ENCODE assay signal across 15 cellular contexts in genomic region chr14:104580961-104581360, GRCh38. TPM values are rescaled to one million over a fixed set of nuclear protein-coding genes. Genes with fewer than 3 reads are reported as not detected.
A peak's percentile ranks its signal among the peaks of the same experiment; 100 is the strongest.
DNase-seq lines count a peak whose midpoint lies in the region; ATAC-seq and TF ChIP-seq lines count a peak whose summit lies in the region.
"Had no signal": no experiment of that assay in that cellular context is flagged by ENCODE, and none has a peak within 500 bp of the region (broad histone marks: within the 10 kb centered on the region; RNA-seq: fewer than 3 reads in every experiment).

No MANE protein-coding gene starts in this region.

- no peaks in the 10 kb centered on the region for H3K27me3 ChIP-seq in hepatocyte
- H3K27me3 ChIP-seq: MG63 had no signal

- no peak overlapping the region for H3K4me3 ChIP-seq in hepatocyte
- H3K4me3 ChIP-seq: MG63 had no signal

- no peak overlapping the region for H3K4me3 Mint-ChIP-seq in endothelial cell (ENCODE audit: unreplicated experiment)
- H3K4me3 Mint-ChIP-seq: natural killer cell had no signal

- H3K4me2 ChIP-seq in hepatocyte, result peak overlapping the region; percentile 63

- H3K27ac ChIP-seq in hepatocyte, result peak overlapping the region; percentile 37

- no peak for ATAC-seq in GM19324 (IDR thresholded peaks at IDR 0.05; ENCODE audit: low FRiP score, unreplicated experiment)
- ATAC-seq: natural killer cell had no signal

- H3K9me3 Mint-ChIP-seq in endothelial cell (ENCODE audit: unreplicated experiment), result no peaks in the 10 kb centered on the region
- H3K9me3 Mint-ChIP-seq: natural killer cell had no signal

- TF ChIP-seq CTCF in hepatocyte (IDR thresholded peaks at IDR 0.05; ENCODE audit: poor library complexity) (no peak), endothelial cell (IDR thresholded peaks at IDR 0.05; ENCODE audit: unreplicated experiment) (no peak)

- H3K27me3 Mint-ChIP-seq in endothelial cell (ENCODE audit: unreplicated experiment), result peaks cover 11% of the 10 kb centered on the region

- peaks cover 62% of the 10 kb centered on the region for H3K4me1 ChIP-seq in hepatocyte (ENCODE audit: insufficient read depth)

- no peak overlapping the region for H3K27ac Mint-ChIP-seq in endothelial cell (ENCODE audit: unreplicated experiment)
- H3K27ac Mint-ChIP-seq: natural killer cell had no signal

- H3K9me3 ChIP-seq in hepatocyte (ENCODE audit: low read depth), result no peaks in the 10 kb centered on the region
- H3K9me3 ChIP-seq: MG63 had no signal

- no peaks in the 10 kb centered on the region for H3K9me2 ChIP-seq in hepatocyte (replicated peaks; ENCODE audit: insufficient read depth)

- H3K4me1 Mint-ChIP-seq in endothelial cell (ENCODE audit: unreplicated experiment), result no peaks in the 10 kb centered on the region
- H3K4me1 Mint-ChIP-seq: natural killer cell had no signal

- DNase-seq in NCI-H2029 (lab: John Stamatoyannopoulos, UW) (peak; percentile 42), NCI-H2029 treated with DMSO at 0.1 percent for 48 hours (lab: John Stamatoyannopoulos, UW) (no peak), astrocyte of the hippocampus (ENCODE audit: low read depth, low spot score) (peak; percentile 69), hepatocyte (ENCODE audit: low spot score) (peak; percentile 74), ureter (ENCODE audit: low spot score) (peak; percentile 77), endothelial cell (ENCODE audit: low spot score) (no peak), NCI-H2227 (lab: John Stamatoyannopoulos, UW; ENCODE audit: unreplicated experiment) (no peak)
- DNase-seq: 8988T, Calu3, MG63, natural killer cell, T1000 had no signal

- 58% methylated on average over 9 of the region's 9 CpGs for WGBS in hepatocyte (ENCODE audit: low lambda C conversion rate, missing lambda C conversion rate)

- H3K36me3 Mint-ChIP-seq in endothelial cell (ENCODE audit: low read depth, unreplicated experiment), result peaks cover 3% of the 10 kb centered on the region
- H3K36me3 Mint-ChIP-seq: natural killer cell had no signal

- H3K79me2 ChIP-seq in hepatocyte, result no peaks in the 10 kb centered on the region

- no peaks in the 10 kb centered on the region for H4K20me1 ChIP-seq in hepatocyte (ENCODE audit: insufficient read depth, poor library complexity, severe bottlenecking)

- no peaks in the 10 kb centered on the region for H3K36me3 ChIP-seq in hepatocyte (replicated peaks; ENCODE audit: insufficient read depth, low read depth)
- H3K36me3 ChIP-seq: MG63 had no signal

- no peak overlapping the region for H2AFZ ChIP-seq in hepatocyte

RNA-seq across cellular contexts. Expression of gene C14orf180, which starts 1.4 kb away (rescaled TPM):
- total RNA-seq in hepatocyte, result 1.2 and 2.4 TPM in 2 replicates
- 1.1 and 4.5 TPM in 2 replicates for polyA plus RNA-seq in hepatocyte
- 1.7 TPM for total RNA-seq in ureter
- total RNA-seq in endothelial cell (ENCODE audit: unreplicated experiment), result not detected
- total RNA-seq: Calu3, kidney epithelial cell, natural killer cell, temporal lobe had no signal

RNA-seq across cellular contexts. Expression of gene TMEM179, which starts 23.6 kb away (rescaled TPM):
- 1.8 and 4.3 TPM in 2 replicates for total RNA-seq in hepatocyte
- 2.1 and 2.2 TPM in 2 replicates for polyA plus RNA-seq in hepatocyte
- 0.86 TPM for total RNA-seq in ureter
- 0.54 TPM for total RNA-seq in endothelial cell (ENCODE audit: unreplicated experiment)
- total RNA-seq: Calu3, kidney epithelial cell, natural killer cell had no signal

Comparison
In these comparisons a context has a peak if more than half of its experiments do, and no peak if none do; other contexts are left out.
1. DNase-seq: peak in NCI-H2029 (single experiment), astrocyte of the hippocampus (single experiment), hepatocyte (single experiment) and ureter (single experiment); none in NCI-H2029 treated with DMSO at 0.1 percent for 48 hours (single experiment), endothelial cell (single experiment) and NCI-H2227 (single experiment).